In genomic region chrX:41442824-41443560, GRCh38 we compare ENCODE assay signal across 9 cellular contexts. TPM values are rescaled to one million over a fixed set of nuclear protein-coding genes. Genes with fewer than 3 reads are reported as not detected.
DNase-seq lines count a peak whose midpoint lies in the region; ATAC-seq, FAIRE-seq and TF ChIP-seq lines count a peak whose summit lies in the region.
"Had no signal": no experiment of that assay in that cellular context is flagged by ENCODE, and none has a peak within 500 bp of the region (broad histone marks: within the 10 kb centered on the region; RNA-seq: fewer than 3 reads in every experiment).

No MANE protein-coding gene starts in this region.

- FAIRE-seq in H1 (lab: Jason Lieb, UNC) (no peak), pancreas (lab: Jason Lieb, UNC) (no peak)

- no peak overlapping the region for H2AFZ ChIP-seq in H1 (ENCODE audit: low read length)

- no peak for TF ChIP-seq POLR2A in H1 (IDR thresholded peaks at IDR 0.05; ENCODE audit: control extremely low read depth in 1 of 2, low read depth in 2 of 2, low read length in 2 of 2)

- no peak overlapping the region; a peak in 1 of 7 replicates for H3K9ac ChIP-seq in H1 (replicated peaks in 1 of 4; ENCODE audit: extremely low read depth in 1 of 4, low read depth in 3 of 4, low read length in 3 of 4)

- peak overlapping the region; percentile 9; the same call in 1 of the 2 replicates for H3K18ac ChIP-seq in H1 (ENCODE audit: extremely low read depth, low read length)

- no peak overlapping the region for H3K14ac ChIP-seq in H1 (ENCODE audit: insufficient read length)

- POLR2A ChIA-PET in H1 (lab: Charles Lee; ENCODE audit: partially characterized antibody), result interaction anchor here (0.6 to 2.0 kb wide), 4 partner anchors 33 to 109 kb away, joined by 3 to 8 read pairs (median 4); partner anchors contain the start of gene DDX3X

- H3K27me3 ChIP-seq in H1 (replicated peaks in 1 of 4; ENCODE audit: control insufficient read depth in 3 of 4, extremely low read depth in 1 of 4, insufficient read depth in 3 of 4, low read length in 3 of 4) (no peaks in the 10 kb centered on the region), pancreas (peaks cover 0 to 5% (median 0%) of the 10 kb centered on the region in 4 donors)

- H3K23me2 ChIP-seq in H1 (ENCODE audit: low read depth, low read length), result peaks cover 1% of the 10 kb centered on the region; the same call in 1 of the 2 replicates

- no peak overlapping the region for H4K91ac ChIP-seq in H1 (replicated peaks; ENCODE audit: insufficient read length, low read length)

- H3K79me2 ChIP-seq in H1 (ENCODE audit: control insufficient read depth in 1 of 2, insufficient read depth in 2 of 2, low read length in 2 of 2), result no peaks in the 10 kb centered on the region

- H2BK120ac ChIP-seq in H1 (replicated peaks; ENCODE audit: low read depth, low read length), result no peak overlapping the region

- H2BK20ac ChIP-seq in H1 (ENCODE audit: low read length), result no peak overlapping the region

- TF ChIP-seq RAD21 in H1 (IDR thresholded peaks at IDR 0.05 in 1 of 2, conservative IDR thresholded peaks at IDR 0.05 in 1 of 2; ENCODE audit: low read depth in 2 of 2, low read length in 2 of 2), result no peak

- no peak overlapping the region for H4K5ac ChIP-seq in H1 (ENCODE audit: insufficient read length, low read depth, low read length)

- no peak overlapping the region for H2BK5ac ChIP-seq in H1 (ENCODE audit: low read depth, low read length)

- H2BK12ac ChIP-seq in H1 (ENCODE audit: low read depth, low read length), result no peak overlapping the region

- 81% methylated on average over 6 of the region's 11 CpGs; no CpG with 5 or more reads in 1 of the 2 experiments for WGBS in H1 (ENCODE audit: extremely low coverage in 1 of 2, insufficient coverage in 1 of 2, insufficient read length in 1 of 2, insufficient replicate concordance in 2 of 2, low coverage in 1 of 2, low lambda C conversion rate in 2 of 2, missing lambda C conversion rate in 1 of 2), 2 experiments
- WGBS in pancreas, 2 donors, result 60 to 67% methylated on average over 11 of the region's 11 CpGs

- H3K4me3 ChIP-seq in H1 (ENCODE audit: extremely low read depth in 1 of 4, insufficient read depth in 2 of 4, low read depth in 3 of 4, low read length in 4 of 4) (peak overlapping the region; percentile 30 to 64 (median 46); a peak in 5 of 8 replicates), pancreas (peak overlapping the region in 2 of 4 donors; percentile 13 to 32)

- CTCF ChIA-PET in H1 (lab: Charles Lee; ENCODE audit: partially characterized antibody), result interaction anchor here (0.6 to 2.9 kb wide), 4 partner anchors 15 to 226 kb away, joined by 3 to 11 read pairs (median 4); no protein-coding TSS in a partner anchor

- no peak overlapping the region for H2AK5ac ChIP-seq in H1 (ENCODE audit: low read depth, low read length)

- peak overlapping the region; percentile 60 to 78 for H3K4me2 ChIP-seq in H1 (ENCODE audit: insufficient read depth in 1 of 2, low read depth in 2 of 2, low read length in 2 of 2)

- H3K4me1 ChIP-seq in H1 (replicated peaks in 1 of 4; ENCODE audit: control insufficient read depth in 3 of 4, insufficient read depth in 4 of 4, low read length in 3 of 4) (peaks cover 0 to 12% (median 2%) of the 10 kb centered on the region in 4 experiments; a peak in 4 of 7 replicates), pancreas (no peaks in the 10 kb centered on the region)

- H2BK15ac ChIP-seq in H1 (ENCODE audit: low read length), result no peak overlapping the region

- DNase-seq in H1 (ENCODE audit: low read depth in 1 of 2, low spot score in 2 of 2) (no peak), pancreas (no peak), germinal center (ENCODE audit: low spot score) (no peak), T-helper 9 cell (no peak), H4 (ENCODE audit: low spot score) (no peak), cerebellar nuclear complex (lab: John Stamatoyannopoulos, UW) (no peak)

- H3K27ac ChIP-seq in KOPT-K1 (ENCODE audit: low read depth, low read length, poor library complexity, severe bottlenecking), result peak overlapping the region; percentile 48
- H3K27ac ChIP-seq in H1 (ENCODE audit: low read depth, low read length), result no peak overlapping the region
- peak overlapping the region in 3 of 4 donors; percentile 12 to 66 (median 62) for H3K27ac ChIP-seq in pancreas

- peak; percentile 9 for ATAC-seq in GM18511 (IDR thresholded peaks at IDR 0.05; ENCODE audit: unreplicated experiment)
- ATAC-seq in pancreas, result peak in 1 of 4 donors; percentile 2

- TF ChIP-seq CTCF in H1 (IDR thresholded peaks at IDR 0.05; ENCODE audit: control extremely low read depth in 1 of 3, insufficient read depth in 1 of 3, low read depth in 1 of 3, low read length in 3 of 3), result no peak
- no peak for TF ChIP-seq CTCF in pancreas (IDR thresholded peaks at IDR 0.05)

- H3K36me3 ChIP-seq in KOPT-K1 (ENCODE audit: insufficient read depth, low read length) (no peaks in the 10 kb centered on the region), H1 (ENCODE audit: control insufficient read depth in 2 of 4, insufficient read depth in 4 of 4, low read length in 3 of 4) (no peaks in the 10 kb centered on the region), pancreas (no peaks in the 10 kb centered on the region)

- intact Hi-C loops in pancreas (cut with DNase I), result no loop called here

- no peaks in the 10 kb centered on the region for H3K79me1 ChIP-seq in H1 (ENCODE audit: low read depth, low read length)

- no peak overlapping the region for H4K8ac ChIP-seq in H1 (ENCODE audit: extremely low read depth, insufficient read depth, low read length)

- H3K23ac ChIP-seq in H1 (ENCODE audit: insufficient read length), result no peak overlapping the region

- H4K20me1 ChIP-seq in H1 (replicated peaks in 1 of 2; ENCODE audit: control insufficient read depth in 1 of 2, insufficient read depth in 2 of 2, low read length in 2 of 2), result no peaks in the 10 kb centered on the region

- no peak overlapping the region for H3K56ac ChIP-seq in H1 (replicated peaks; ENCODE audit: insufficient read length, low read depth, low read length)

- H3K4ac ChIP-seq in H1 (replicated peaks; ENCODE audit: insufficient read length, low read depth, low read length), result no peak overlapping the region

- H3K9me3 ChIP-seq in KOPT-K1 (ENCODE audit: insufficient read depth, low read length, poor library complexity, severe bottlenecking), result no peaks in the 10 kb centered on the region
- H3K9me3 ChIP-seq in H1 (ENCODE audit: insufficient read depth in 2 of 2, low read depth in 1 of 2, low read length in 1 of 2), result no peaks in the 10 kb centered on the region
- H3K9me3 ChIP-seq in pancreas, result no peaks in the 10 kb centered on the region

- no peak for TF ChIP-seq EP300 in H1 (IDR thresholded peaks at IDR 0.05; ENCODE audit: borderline replicate concordance in 1 of 2, low read depth in 2 of 2, low read length in 2 of 2)

TF ChIP-seq in H1, 55 proteins besides CTCF, POLR2A, EP300 and RAD21:
- TF ChIP-seq RXRA (IDR thresholded peaks at IDR 0.05; ENCODE audit: insufficient read depth, low read depth, low read length) (no peak), ASH2L (IDR thresholded peaks at IDR 0.05; ENCODE audit: low read length) (peak; percentile 13)
TF ChIP-seq in H1: peak in this region for 1.

RNA-seq across cellular contexts. Expression of gene NYX, which starts 4.2 kb away (rescaled TPM):
- total RNA-seq in H1 (2021; fragmentation: NEBNext Ultra II Directional; extraction: Animal tissue kit (Norgen Biotek cat#: 25700)), result not detected in 2 replicates
- polyA plus RNA-seq in H1 (2011; rRNA removed), result 0.05 TPM in 1 of 2 replicates, not detected in the other
- polyA plus RNA-seq in H1 (2011; cell fraction: cytosol; rRNA removed), result 0.06 TPM
- 0.07 TPM for polyA plus RNA-seq in H1 (2011; cell fraction: nucleus; rRNA removed)
- 0.09 to 0.79 TPM (median 0.30 TPM) in 4 replicates for polyA plus RNA-seq in H1 (2012, experiment 1 of 2)
- 0.10 TPM for polyA plus RNA-seq in H1 (2012, experiment 2 of 2)
- 0.08 TPM for polyA plus RNA-seq in H1 (2013, experiment 1 of 2)
- polyA plus RNA-seq in H1 (2013, experiment 2 of 2), result 0.04 TPM
- polyA minus RNA-seq in H1 (2011; rRNA and poly(A)+ RNA removed), result not detected in 2 replicates
- polyA minus RNA-seq in H1 (2011; cell fraction: cytosol; rRNA and poly(A)+ RNA removed), result not detected
- polyA minus RNA-seq in H1 (2011; cell fraction: nucleus; rRNA and poly(A)+ RNA removed), result not detected
- total RNA-seq in pancreas, result not detected
- not detected for polyA plus RNA-seq in pancreas
- not detected in 2 replicates for total RNA-seq in H4 (2014; rRNA removed; shearing (Covaris generic))
- total RNA-seq: NCI-H460 had no signal
